Comparison of ENCODE assay signal across 19 cellular contexts in the genomic region with DNA sequence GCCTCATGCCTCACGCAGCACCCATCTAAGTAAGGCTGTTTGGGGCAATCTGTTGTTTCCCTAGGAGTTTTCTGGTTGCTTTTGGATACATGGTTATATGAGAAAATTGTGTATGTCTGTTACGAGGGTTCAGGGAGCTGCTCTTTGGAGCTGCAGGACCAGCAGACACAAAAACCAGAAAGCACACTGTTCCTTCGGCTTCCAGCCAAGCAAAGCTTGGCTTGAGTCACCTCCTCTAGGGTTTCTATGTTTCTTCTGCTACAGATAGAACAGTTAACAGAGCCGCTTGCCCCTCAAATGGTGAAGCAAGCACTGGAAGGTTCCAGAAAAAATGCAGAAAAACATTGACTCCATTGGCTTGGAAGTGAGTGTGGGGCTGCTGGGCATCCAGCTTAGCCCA. TPM values are rescaled to one million over a fixed set of nuclear protein-coding genes. Genes with fewer than 3 reads are reported as not detected.
A peak's percentile ranks its signal among the peaks of the same experiment; 100 is the strongest.
DNase-seq lines count a peak whose midpoint lies in the region; ATAC-seq and TF ChIP-seq lines count a peak whose summit lies in the region.
"Had no signal": no experiment of that assay in that cellular context is flagged by ENCODE, and none has a peak within 500 bp of the region (broad histone marks: within the 10 kb centered on the region; RNA-seq: fewer than 3 reads in every experiment).

No MANE protein-coding gene starts in this region.

- peak; percentile 40 for ATAC-seq in left lung
- ATAC-seq in left colon = no peak
- ATAC-seq: natural killer cell treated with Interleukin-12 subunit alpha and Interleukin-12 subunit beta and Interleukin-15 and Interleukin-18, amount 100 ng/mL, for 72 hours had no signal

- H3K4me1 ChIP-seq in ascending aorta (peaks cover 13 to 43% of the 10 kb centered on the region in 2 donors), left lung (peaks cover 0 to 7% of the 10 kb centered on the region in 2 donors), testis (peaks cover 33% of the 10 kb centered on the region), MM.1S (ENCODE audit: low read length) (peaks cover 14% of the 10 kb centered on the region)

- no peaks in the 10 kb centered on the region for H4K20me1 ChIP-seq in MM.1S (ENCODE audit: insufficient read depth, low read length)

- H3K27me3 ChIP-seq in ascending aorta (no peaks in the 10 kb centered on the region), left lung (no peaks in the 10 kb centered on the region), testis (no peaks in the 10 kb centered on the region), MM.1S (replicated peaks; ENCODE audit: insufficient read depth, low read length) (no peaks in the 10 kb centered on the region)

- no peak for TF ChIP-seq CTCF in ascending aorta (IDR thresholded peaks at IDR 0.05)
- TF ChIP-seq CTCF in fibroblast of pulmonary artery (IDR thresholded peaks at IDR 0.05; ENCODE audit: low read length, missing control alignments) = no peak
- no peak for TF ChIP-seq CTCF in left lung (IDR thresholded peaks at IDR 0.05)
- TF ChIP-seq CTCF in testis (IDR thresholded peaks at IDR 0.05) = no peak
- TF ChIP-seq CTCF in MM.1S (IDR thresholded peaks at IDR 0.05; ENCODE audit: low read length) = no peak

- H3K4me3 ChIP-seq in ascending aorta (peak overlapping the region in 1 of 2 donors; percentile 8), fibroblast of pulmonary artery (replicated peaks; ENCODE audit: low read depth, low read length) (no peak overlapping the region), left lung (no peak overlapping the region), testis (no peak overlapping the region), MM.1S (ENCODE audit: low read length) (no peak overlapping the region)

- H3K36me3 ChIP-seq in ascending aorta (peaks cover 8 to 17% of the 10 kb centered on the region in 2 donors), left lung (peaks cover 0 to 16% of the 10 kb centered on the region in 2 donors), testis (ENCODE audit: low read depth, missing control alignments) (no peaks in the 10 kb centered on the region), MM.1S (replicated peaks; ENCODE audit: insufficient read depth, low read length) (no peaks in the 10 kb centered on the region)

- 49 to 71% methylated on average over 4 of the region's 4 CpGs for WGBS in testis, 2 donors

- H3F3A ChIP-seq in MM.1S (ENCODE audit: insufficient read depth, low read length) = no peaks in the 10 kb centered on the region

- no peaks in the 10 kb centered on the region for H3K79me2 ChIP-seq in MM.1S (ENCODE audit: low read length)

- intact Hi-C loops in ascending aorta (cut with DNase I) = loop anchor here (2.0 to 5.0 kb wide), 2 partner anchors 26 to 70 kb away; no protein-coding TSS in a partner anchor
- intact Hi-C loops in left lung (cut with DNase I) = no loop called here
- intact Hi-C loops in testis (cut with DNase I; ENCODE audit: low total_unique reads) = no loop called here
- intact Hi-C loops in left colon (cut with DNase I, micrococcal nuclease) = no loop called here

- TF ChIP-seq POLR2A in testis (IDR thresholded peaks at IDR 0.05) = no peak

- H3K27ac ChIP-seq in ascending aorta (peak overlapping the region; percentile 75 to 84), left lung (peak overlapping the region in 1 of 2 donors; percentile 13), testis (peak overlapping the region; percentile 66 to 76), MM.1S (ENCODE audit: low read length) (no peak overlapping the region; the same call in 1 of the 2 replicates)

- H2AFZ ChIP-seq in MM.1S (ENCODE audit: low read length) = no peak overlapping the region

- DNase-seq in ascending aorta (ENCODE audit: low spot score in 2 of 2) = peak in 1 of 2 donors; percentile 84
- peak; percentile 32 for DNase-seq in fibroblast of pulmonary artery (ENCODE audit: low read depth)
- no peak for DNase-seq in left lung
- peak; percentile 74 for DNase-seq in testis
- no peak for DNase-seq in MM.1S
- DNase-seq in SW480 (ENCODE audit: low spot score) = no peak
- DNase-seq in AG08395 (ENCODE audit: low spot score) = no peak
- no peak for DNase-seq in left colon
- DNase-seq: activated CD4-positive, alpha-beta T cell treated with anti-CD3 and anti-CD28 coated beads, Interleukin-2, amount 50 U/mL, for 1 hour; activated naive CD4-positive, alpha-beta T cell; DND-41; mesendoderm; NCI-H146; NCI-H2171 treated with DMSO at 0.1 percent for 48 hours; SHP77 treated with DMSO at 0.1 percent for 48 hours; small intestine; stimulated activated CD4-positive, alpha-beta T cell treated with anti-CD3 and anti-CD28 coated beads, Interleukin-4, amount 100 ng/mL, for 1 hour; T-helper 1 cell had no signal

- H3K9me2 ChIP-seq in MM.1S (replicated peaks; ENCODE audit: insufficient read depth, low read length) = no peaks in the 10 kb centered on the region

- no peak overlapping the region; the same call in 1 of the 2 replicates for H3K4me2 ChIP-seq in MM.1S (ENCODE audit: low read depth, low read length)

- H3K9ac ChIP-seq in MM.1S (ENCODE audit: low read length) = no peak overlapping the region

- H3K9me3 ChIP-seq in ascending aorta = no peaks in the 10 kb centered on the region
- no peaks in the 10 kb centered on the region for H3K9me3 ChIP-seq in left lung
- H3K9me3 ChIP-seq in testis = no peaks in the 10 kb centered on the region
- no peaks in the 10 kb centered on the region for H3K9me3 ChIP-seq in MM.1S (replicated peaks; ENCODE audit: insufficient read depth, low read length)

RNA-seq across cellular contexts. Expression of a gene that starts 49.2 kb away (rescaled TPM):
- total RNA-seq in ascending aorta (80.9 TPM), left lung (10 to 100 TPM; 46.9 to 74.4 TPM), testis (10 to 100 TPM; 32.4 to 43.0 TPM), left colon (10 to 100 TPM; 75.5 to 80.0 TPM)
- 24.4 TPM for polyA plus RNA-seq in testis (ENCODE audit: insufficient read depth, low read depth, low replicate concordance)

Comparison
In these comparisons a context has a peak if more than half of its experiments do, and no peak if none do; other contexts are left out.
1. DNase-seq: peak in fibroblast of pulmonary artery (single experiment) and testis (single experiment); none in left lung (0 of 2), MM.1S (single experiment), SW480 (single experiment), AG08395 (single experiment) and left colon (0 of 2).